ENCODE assay signal across 9 cellular contexts in the genomic region with DNA sequence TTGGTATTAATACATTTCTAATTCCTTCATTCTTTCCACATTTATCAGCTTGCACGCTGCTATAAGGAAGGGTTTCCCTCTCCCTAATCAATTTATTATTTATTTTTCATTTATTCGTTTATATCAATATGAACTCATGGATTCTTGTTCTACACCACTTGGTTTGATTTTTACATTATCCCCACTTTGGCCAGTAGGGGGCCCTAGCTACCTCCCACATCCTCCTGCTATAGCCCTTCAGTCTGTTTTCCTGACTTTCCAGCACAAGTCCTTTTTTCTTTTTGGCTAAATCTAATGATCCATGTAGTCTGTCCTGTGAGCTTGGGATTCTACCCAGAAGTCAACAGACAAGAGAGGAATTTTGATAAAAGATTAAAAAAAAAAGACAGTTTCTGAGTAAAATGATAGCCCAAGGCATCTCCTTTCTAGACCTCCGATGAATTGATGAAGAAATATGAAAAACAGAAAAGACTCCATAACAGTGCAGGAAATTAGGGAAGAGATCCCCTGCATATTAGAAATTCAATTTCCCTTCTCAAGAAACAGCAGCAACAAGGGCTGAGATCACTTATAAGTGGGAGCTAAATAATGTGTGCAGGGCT. TPM values are rescaled to one million over a fixed set of nuclear protein-coding genes. Genes with fewer than 3 reads are reported as not detected.
DNase-seq lines count a peak whose midpoint lies in the region; ATAC-seq and TF ChIP-seq lines count a peak whose summit lies in the region.
"Had no signal": no experiment of that assay in that cellular context is flagged by ENCODE, and none has a peak within 500 bp of the region (broad histone marks: within the 10 kb centered on the region; RNA-seq: fewer than 3 reads in every experiment).

No MANE protein-coding gene starts in this region.

- peaks cover 4% of the 10 kb centered on the region for H3K4me1 Mint-ChIP-seq in activated T-helper 17 cell treated with anti-CD3 and anti-CD28 coated beads, Interleukin-2, amount 50 U/mL, for 72 hours

- no peak overlapping the region for H3K4me3 Mint-ChIP-seq in activated T-helper 17 cell treated with anti-CD3 and anti-CD28 coated beads, Interleukin-2, amount 50 U/mL, for 72 hours

- no peak overlapping the region for H3K4me2 ChIP-seq in osteoblast (ENCODE audit: insufficient read depth, low read length)

- TF ChIP-seq POLR2A in erythroblast (IDR thresholded peaks at IDR 0.05; ENCODE audit: low read length), result no peak

- H3K27me3 ChIP-seq in osteoblast (ENCODE audit: insufficient read depth, low read length), result peaks cover 8% of the 10 kb centered on the region
- H3K27me3 ChIP-seq: BLaER1 treated with 17β-estradiol and CSF1 and Interleukin-3, amounts not matched to agents 10 nM and 100 nM had no signal

- H3K27ac ChIP-seq in osteoblast (ENCODE audit: low read depth, low read length), result no peak overlapping the region
- H3K27ac ChIP-seq: BLaER1 treated with 17β-estradiol and CSF1 and Interleukin-3, amounts not matched to agents 10 nM and 100 nM had no signal

- H4K20me1 ChIP-seq in osteoblast (ENCODE audit: insufficient read depth, low read length), result no peaks in the 10 kb centered on the region
- H4K20me1 ChIP-seq: BLaER1 treated with 17β-estradiol and CSF1 and Interleukin-3, amounts not matched to agents 10 nM and 100 nM had no signal

- H3K9me3 Mint-ChIP-seq in activated T-helper 17 cell treated with anti-CD3 and anti-CD28 coated beads, Interleukin-2, amount 50 U/mL, for 72 hours, result no peaks in the 10 kb centered on the region

- peak; percentile 2 for DNase-seq in NCI-H1105 treated with DMSO at 0.1 percent for 48 hours (lab: John Stamatoyannopoulos, UW)
- DNase-seq in NCI-H1105 (lab: John Stamatoyannopoulos, UW), result no peak
- peak; percentile 52 for DNase-seq in GM13976 (ENCODE audit: low spot score)
- DNase-seq in RKO (ENCODE audit: low spot score), result peak; percentile 72
- peak; percentile 29 to 63 for DNase-seq in erythroblast (lab: John Stamatoyannopoulos, UW)
- peak; percentile 87 for DNase-seq in osteoblast (ENCODE audit: insufficient read length, low spot score, missing footprints)

- H3K27me3 Mint-ChIP-seq in activated T-helper 17 cell treated with anti-CD3 and anti-CD28 coated beads, Interleukin-2, amount 50 U/mL, for 72 hours, result peaks cover 2% of the 10 kb centered on the region

- H3K4me1 ChIP-seq in osteoblast (ENCODE audit: insufficient read depth, low read length), result peaks cover 14% of the 10 kb centered on the region

- no peak overlapping the region for H3K4me3 ChIP-seq in osteoblast (ENCODE audit: insufficient read depth, low read length)
- H3K4me3 ChIP-seq: BLaER1 treated with 17β-estradiol and CSF1 and Interleukin-3, amounts not matched to agents 10 nM and 100 nM had no signal

- no peaks in the 10 kb centered on the region for H3K36me3 ChIP-seq in osteoblast (ENCODE audit: insufficient read depth, low read length)
- H3K36me3 ChIP-seq: BLaER1 treated with 17β-estradiol and CSF1 and Interleukin-3, amounts not matched to agents 10 nM and 100 nM had no signal

- no peaks in the 10 kb centered on the region for H3K79me2 ChIP-seq in osteoblast (ENCODE audit: insufficient read depth, low read length)

- no peaks in the 10 kb centered on the region for H3K9me3 ChIP-seq in osteoblast (ENCODE audit: low read depth, low read length)
- H3K9me3 ChIP-seq: BLaER1 treated with 17β-estradiol and CSF1 and Interleukin-3, amounts not matched to agents 10 nM and 100 nM had no signal

- in situ Hi-C loops in GM13976 (cut with MboI; ENCODE audit: low sequenced_read_pairs, unreplicated experiment), result loop anchor here (25.0 kb wide), 1 partner anchor 595 kb away; no protein-coding TSS in a partner anchor

- no peaks in the 10 kb centered on the region for H3K36me3 Mint-ChIP-seq in activated T-helper 17 cell treated with anti-CD3 and anti-CD28 coated beads, Interleukin-2, amount 50 U/mL, for 72 hours (ENCODE audit: low read depth)

- no peak for ATAC-seq in GM21723 (IDR thresholded peaks at IDR 0.05; ENCODE audit: unreplicated experiment)
- ATAC-seq in activated T-helper 17 cell treated with anti-CD3 and anti-CD28 coated beads, Interleukin-2, amount 50 U/mL, for 72 hours (replicated peaks), result no peak

- H2AFZ ChIP-seq in osteoblast (ENCODE audit: low read length), result no peak overlapping the region

- no peak overlapping the region for H3K27ac Mint-ChIP-seq in activated T-helper 17 cell treated with anti-CD3 and anti-CD28 coated beads, Interleukin-2, amount 50 U/mL, for 72 hours

- peak; percentile 51 for TF ChIP-seq CTCF in GM13976 (IDR thresholded peaks at IDR 0.05; ENCODE audit: borderline replicate concordance, control extremely low read depth, extremely low read depth, insufficient read depth, missing control alignments)
- TF ChIP-seq CTCF in osteoblast (IDR thresholded peaks at IDR 0.05; ENCODE audit: extremely low read depth, low read depth, low read length), result peak; percentile 90

RNA-seq across cellular contexts. Expression of a gene that starts 47.7 kb away (rescaled TPM):
- total RNA-seq in osteoblast, result not detected in 2 replicates
- not detected for total RNA-seq in activated T-helper 17 cell treated with anti-CD3 and anti-CD28 coated beads, Interleukin-2, amount 50 U/mL, for 72 hours
